In genomic region chr6:115798229-115798628, GRCh38 we compare ENCODE assay signal across 29 cellular contexts.
"Had no signal": no experiment of that assay in that cellular context is flagged by ENCODE, and none has a peak within 500 bp of the region (broad histone marks: within the 10 kb centered on the region; RNA-seq: fewer than 3 reads in every experiment).

No MANE protein-coding gene starts in this region.

- H3K9ac ChIP-seq: neural progenitor cell, parathyroid adenoma had no signal

- H3K27ac ChIP-seq: neural progenitor cell, ovary, parathyroid adenoma, psoas muscle, right lobe of liver, sigmoid colon, suprapubic skin, testis, tibial artery, transverse colon, upper lobe of right lung, uterus had no signal

- DNase-seq: natural killer cell; occipital lobe; ovary; posterior cingulate gyrus; psoas muscle; right cardiac atrium; right lobe of liver; sigmoid colon; small intestine; stimulated activated CD4-positive, alpha-beta T cell treated with anti-CD3 and anti-CD28 coated beads, Interleukin-15, amount 100 ng/mL, for 24 hours; stimulated activated CD4-positive, alpha-beta T cell treated with anti-CD3 and anti-CD28 coated beads, Interleukin-4, amount 100 ng/mL, for 1 hour; stimulated activated CD4-positive, alpha-beta T cell treated with anti-CD3 and anti-CD28 coated beads, Interleukin-4, amount 100 ng/mL, for 4 hours; stimulated activated CD8-positive, alpha-beta memory T cell treated with anti-CD3 and anti-CD28 coated beads, Interleukin-4, amount 100 ng/mL, for 48 hours; stimulated activated naive CD4-positive, alpha-beta T cell; stimulated activated naive CD8-positive, alpha-beta T cell treated with anti-CD3 and anti-CD28 coated beads, Interleukin-15, amount 100 ng/mL, for 72 hours; stimulated activated naive CD8-positive, alpha-beta T cell treated with anti-CD3 and anti-CD28 coated beads, Interleukin-15, Interleukin-2, amounts not matched to agents 100 U/mL and 50 U/mL, for 24 hours; substantia nigra; testis; tibial artery; transverse colon; upper lobe of right lung; uterus had no signal

- H3K36me3 Mint-ChIP-seq: natural killer cell; neural progenitor cell; stimulated activated memory B cell treated with anti-CD40 and anti-IgM and Interleukin-4, amounts not matched to agents 10 μg/mL and 1 μg/mL and 100 μg/mL, for 72 hours; type B pancreatic cell had no signal

- H3K36me3 ChIP-seq: neural progenitor cell, ovary, right lobe of liver, sigmoid colon, suprapubic skin, tibial artery, transverse colon, upper lobe of right lung, uterus had no signal

- H3K9me3 Mint-ChIP-seq: nephron; neural progenitor cell; stimulated activated memory B cell treated with anti-CD40 and anti-IgM and Interleukin-4, amounts not matched to agents 10 μg/mL and 1 μg/mL and 100 μg/mL, for 72 hours; type B pancreatic cell had no signal

- H3K27ac Mint-ChIP-seq: natural killer cell; nephron; neural progenitor cell; progenitor cell of endocrine pancreas; stimulated activated memory B cell treated with anti-CD40 and anti-IgM and Interleukin-4, amounts not matched to agents 10 μg/mL and 1 μg/mL and 100 μg/mL, for 72 hours; stimulated activated naive CD8-positive, alpha-beta T cell treated with anti-CD3 and anti-CD28 coated beads, Interleukin-15, amount 100 ng/mL, for 72 hours; type B pancreatic cell had no signal

- H3K4me3 Mint-ChIP-seq: natural killer cell; nephron; neural progenitor cell; stimulated activated memory B cell treated with anti-CD40 and anti-IgM and Interleukin-4, amounts not matched to agents 10 μg/mL and 1 μg/mL and 100 μg/mL, for 72 hours; stimulated activated naive CD8-positive, alpha-beta T cell treated with anti-CD3 and anti-CD28 coated beads, Interleukin-15, amount 100 ng/mL, for 72 hours; type B pancreatic cell had no signal

- H3K4me1 Mint-ChIP-seq: natural killer cell; nephron; stimulated activated memory B cell treated with anti-CD40 and anti-IgM and Interleukin-4, amounts not matched to agents 10 μg/mL and 1 μg/mL and 100 μg/mL, for 72 hours; stimulated activated naive CD8-positive, alpha-beta T cell treated with anti-CD3 and anti-CD28 coated beads, Interleukin-15, amount 100 ng/mL, for 72 hours had no signal

- H3K27me3 ChIP-seq: neural progenitor cell, ovary, right lobe of liver, sigmoid colon, suprapubic skin, testis, tibial artery, transverse colon, upper lobe of right lung, uterus had no signal

- H3K9me3 ChIP-seq: ovary, psoas muscle, right lobe of liver, sigmoid colon, suprapubic skin, testis, tibial artery, transverse colon, upper lobe of right lung, uterus had no signal

- H3K4me1 ChIP-seq: psoas muscle, right lobe of liver, suprapubic skin, testis, tibial artery, transverse colon, upper lobe of right lung, uterus had no signal

- H3K27me3 Mint-ChIP-seq: progenitor cell of endocrine pancreas; stimulated activated memory B cell treated with anti-CD40 and anti-IgM and Interleukin-4, amounts not matched to agents 10 μg/mL and 1 μg/mL and 100 μg/mL, for 72 hours; stimulated activated naive CD8-positive, alpha-beta T cell treated with anti-CD3 and anti-CD28 coated beads, Interleukin-15, amount 100 ng/mL, for 72 hours; type B pancreatic cell had no signal

- ATAC-seq: natural killer cell; psoas muscle; right cardiac atrium; right lobe of liver; stimulated activated memory B cell treated with anti-CD40 and anti-IgM and Interleukin-4, amounts not matched to agents 10 μg/mL and 1 μg/mL and 100 μg/mL, for 72 hours; stimulated activated naive CD8-positive, alpha-beta T cell treated with anti-CD3 and anti-CD28 coated beads, Interleukin-15, amount 100 ng/mL, for 72 hours; stimulated activated naive CD8-positive, alpha-beta T cell treated with anti-CD3 and anti-CD28 coated beads, Interleukin-15, Interleukin-2, amounts not matched to agents 100 U/mL and 50 U/mL, for 24 hours; upper lobe of right lung had no signal

- H3K4me3 ChIP-seq: neural progenitor cell, ovary, psoas muscle, right lobe of liver, sigmoid colon, suprapubic skin, testis, tibial artery, transverse colon, upper lobe of right lung, uterus had no signal
